In the genomic region with DNA sequence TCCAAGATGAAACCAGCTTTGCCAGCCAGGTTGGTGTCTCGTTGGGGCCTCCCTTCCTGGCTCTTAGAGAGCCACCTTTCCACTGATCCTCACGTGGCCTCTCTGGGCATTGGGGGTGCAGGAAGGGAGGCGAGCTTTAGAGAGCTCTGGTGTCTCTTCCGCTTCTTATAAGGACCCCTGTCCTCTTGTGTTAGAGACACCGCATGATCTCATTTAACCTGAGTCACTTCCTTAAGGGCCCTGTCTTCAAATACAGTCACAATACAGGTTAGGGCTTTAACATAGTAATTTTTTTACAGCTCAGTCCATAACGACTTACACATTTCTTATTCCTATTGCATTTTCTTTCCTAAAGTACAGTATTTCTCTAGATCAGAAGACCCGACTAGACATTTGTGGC, we compare ENCODE assay signal across 25 cellular contexts.
A peak's percentile ranks its signal among the peaks of the same experiment; 100 is the strongest.
DNase-seq lines count a peak whose midpoint lies in the region; ATAC-seq, FAIRE-seq and TF ChIP-seq lines count a peak whose summit lies in the region.
"Had no signal": no experiment of that assay in that cellular context is flagged by ENCODE, and none has a peak within 500 bp of the region (broad histone marks: within the 10 kb centered on the region; RNA-seq: fewer than 3 reads in every experiment).

No MANE protein-coding gene starts in this region.

- H3K4me2 ChIP-seq in astrocyte (ENCODE audit: low read length), result no peak overlapping the region
- H3K4me2 ChIP-seq: A549; BLaER1 treated with 17β-estradiol and CSF1 and Interleukin-3, amounts not matched to agents 10 nM and 100 nM had no signal

- H3K4me1 ChIP-seq in astrocyte (ENCODE audit: insufficient read depth, low read length), result no peaks in the 10 kb centered on the region
- H3K4me1 ChIP-seq: A549; BE2C; BLaER1 treated with 17β-estradiol and CSF1 and Interleukin-3, amounts not matched to agents 10 nM and 100 nM; HAP-1 had no signal

- H3K4me1 Mint-ChIP-seq in astrocyte (ENCODE audit: low read depth, unreplicated experiment), result no peaks in the 10 kb centered on the region
- H3K4me1 Mint-ChIP-seq in osteocyte (ENCODE audit: unreplicated experiment), result no peaks in the 10 kb centered on the region
- H3K4me1 Mint-ChIP-seq: CD14-positive monocyte; CD8-positive, alpha-beta memory T cell had no signal

- H3K9me3 Mint-ChIP-seq in astrocyte (ENCODE audit: unreplicated experiment) (peaks cover 3% of the 10 kb centered on the region), osteocyte (ENCODE audit: unreplicated experiment) (no peaks in the 10 kb centered on the region)
- H3K9me3 Mint-ChIP-seq: CD4-positive, alpha-beta T cell; CD8-positive, alpha-beta memory T cell had no signal

- ATAC-seq in HG03439 (IDR thresholded peaks at IDR 0.05; ENCODE audit: unreplicated experiment), result no peak
- no peak for ATAC-seq in HG03139 (IDR thresholded peaks at IDR 0.05; ENCODE audit: unreplicated experiment)
- ATAC-seq: A549 had no signal

- H3K9ac ChIP-seq in astrocyte (ENCODE audit: low read length), result no peak overlapping the region
- H3K9ac ChIP-seq: BLaER1 treated with 17β-estradiol and CSF1 and Interleukin-3, amounts not matched to agents 10 nM and 100 nM had no signal

- H3K4me3 Mint-ChIP-seq in astrocyte (ENCODE audit: unreplicated experiment) (no peak overlapping the region), osteocyte (ENCODE audit: unreplicated experiment) (no peak overlapping the region)
- H3K4me3 Mint-ChIP-seq: CD14-positive monocyte; CD4-positive, alpha-beta T cell; CD8-positive, alpha-beta memory T cell; HFFc6 had no signal

- H3K36me3 Mint-ChIP-seq in astrocyte (ENCODE audit: low read depth, unreplicated experiment), result no peaks in the 10 kb centered on the region
- H3K36me3 Mint-ChIP-seq in osteocyte (ENCODE audit: unreplicated experiment), result no peaks in the 10 kb centered on the region
- H3K36me3 Mint-ChIP-seq: CD14-positive monocyte; CD8-positive, alpha-beta memory T cell had no signal

- no peaks in the 10 kb centered on the region for H3K27me3 ChIP-seq in astrocyte (ENCODE audit: insufficient read depth, low read length)
- H3K27me3 ChIP-seq: BE2C; BLaER1 treated with 17β-estradiol and CSF1 and Interleukin-3, amounts not matched to agents 10 nM and 100 nM had no signal

- no peaks in the 10 kb centered on the region for H4K20me1 ChIP-seq in astrocyte (ENCODE audit: insufficient read depth, low read length)
- H4K20me1 ChIP-seq: BLaER1 treated with 17β-estradiol and CSF1 and Interleukin-3, amounts not matched to agents 10 nM and 100 nM had no signal

- FAIRE-seq in astrocyte (lab: Jason Lieb, UNC), result no peak
- FAIRE-seq: D721Med, G401.6, GM12892, H54 had no signal

- H3K27ac Mint-ChIP-seq in astrocyte (ENCODE audit: unreplicated experiment) (no peak overlapping the region), osteocyte (ENCODE audit: unreplicated experiment) (no peak overlapping the region)
- H3K27ac Mint-ChIP-seq: CD14-positive monocyte; CD4-positive, alpha-beta T cell; CD8-positive, alpha-beta memory T cell; HFFc6 had no signal

- DNase-seq in Daoy (ENCODE audit: low read depth) (peak; percentile 57), HT1080 (ENCODE audit: low read depth) (peak; percentile 86), astrocyte (ENCODE audit: low read depth) (peak; percentile 14), osteocyte (ENCODE audit: extremely low spot score, unreplicated experiment) (peak; percentile 59)
- no peak for DNase-seq in effector CD4-positive, alpha-beta T cell
- DNase-seq: 8988T; ACHN; AML-193; BE2C; CD4-positive, alpha-beta T cell; CD8-positive, alpha-beta memory T cell; DMS 273 treated with DMSO at 0.1 percent for 48 hours; DMS79; GOT3; HFFc6 had no signal

- H3K27me3 Mint-ChIP-seq in astrocyte (ENCODE audit: low read depth, unreplicated experiment) (peaks cover 4% of the 10 kb centered on the region), osteocyte (ENCODE audit: unreplicated experiment) (no peaks in the 10 kb centered on the region)

- H3K9me3 ChIP-seq in astrocyte (ENCODE audit: insufficient read depth, low read depth, low read length), result peaks cover 4% of the 10 kb centered on the region
- H3K9me3 ChIP-seq: A549; BE2C; BLaER1 treated with 17β-estradiol and CSF1 and Interleukin-3, amounts not matched to agents 10 nM and 100 nM; HAP-1 had no signal

- H2AFZ ChIP-seq in astrocyte (ENCODE audit: low read depth, low read length), result no peak overlapping the region

- H3K36me3 ChIP-seq in astrocyte (ENCODE audit: insufficient read depth, low read length), result no peaks in the 10 kb centered on the region
- H3K36me3 ChIP-seq: BE2C; BLaER1 treated with 17β-estradiol and CSF1 and Interleukin-3, amounts not matched to agents 10 nM and 100 nM; HAP-1 had no signal

- no peak overlapping the region for H3K27ac ChIP-seq in astrocyte (ENCODE audit: low read depth, low read length)
- H3K27ac ChIP-seq: A549; BLaER1 treated with 17β-estradiol and CSF1 and Interleukin-3, amounts not matched to agents 10 nM and 100 nM had no signal

- TF ChIP-seq CTCF in astrocyte (IDR thresholded peaks at IDR 0.05; ENCODE audit: insufficient read depth, low read depth, low read length), result no peak
- TF ChIP-seq CTCF in osteocyte (IDR thresholded peaks at IDR 0.05), result no peak

- no peaks in the 10 kb centered on the region for H3K79me2 ChIP-seq in astrocyte (ENCODE audit: insufficient read depth, low read length)

- no peak overlapping the region for H3K4me3 ChIP-seq in astrocyte (ENCODE audit: insufficient read depth, low read depth, low read length)
- H3K4me3 ChIP-seq: A549; BLaER1 treated with 17β-estradiol and CSF1 and Interleukin-3, amounts not matched to agents 10 nM and 100 nM; HAP-1 had no signal
